Comparison of ENCODE assay signal across 25 cellular contexts in genomic region chr15:69524296-69524695, GRCh38.
DNase-seq lines count a peak whose midpoint lies in the region; ATAC-seq and TF ChIP-seq lines count a peak whose summit lies in the region.
"Had no signal": no experiment of that assay in that cellular context is flagged by ENCODE, and none has a peak within 500 bp of the region (broad histone marks: within the 10 kb centered on the region; RNA-seq: fewer than 3 reads in every experiment).

No MANE protein-coding gene starts in this region.

- intact Hi-C loops in sciatic nerve (cut with DNase I) = loop anchor here (10.0 kb wide), 1 partner anchor 131 kb away; no protein-coding TSS in a partner anchor

- TF ChIP-seq CTCF in LNCaP clone FGC (IDR thresholded peaks at IDR 0.05; ENCODE audit: control insufficient read depth, extremely low read depth, insufficient read depth) = no peak

- H3K27me3 Mint-ChIP-seq in activated T-helper 17 cell treated with anti-CD3 and anti-CD28 coated beads, Interleukin-2, amount 50 U/mL, for 72 hours = peaks cover 7% of the 10 kb centered on the region

- peak overlapping the region; percentile 11 for H3K27ac Mint-ChIP-seq in activated T-helper 17 cell treated with anti-CD3 and anti-CD28 coated beads, Interleukin-2, amount 50 U/mL, for 72 hours
- H3K27ac Mint-ChIP-seq: activated CD4-positive, alpha-beta memory T cell treated with anti-CD3 and anti-CD28 coated beads, Interleukin-2, amount 10 ng/mL, durations not matched to agents 7 days and 5 days; CD8-positive, alpha-beta memory T cell; dendritic cell treated with granulocyte-macrophage colony-stimulating factor and Interleukin-4, amounts not matched to agents 40 ng/mL and 50 ng/mL, for 4 days; mesothelial cell of epicardium had no signal

- no peak overlapping the region for H3K4me3 Mint-ChIP-seq in activated T-helper 17 cell treated with anti-CD3 and anti-CD28 coated beads, Interleukin-2, amount 50 U/mL, for 72 hours
- H3K4me3 Mint-ChIP-seq: activated CD4-positive, alpha-beta memory T cell treated with anti-CD3 and anti-CD28 coated beads, Interleukin-2, amount 10 ng/mL, durations not matched to agents 7 days and 5 days; CD8-positive, alpha-beta memory T cell; dendritic cell treated with granulocyte-macrophage colony-stimulating factor and Interleukin-4, amounts not matched to agents 40 ng/mL and 50 ng/mL, for 4 days; mesothelial cell of epicardium; neural crest cell had no signal

- ATAC-seq in activated T-helper 17 cell treated with anti-CD3 and anti-CD28 coated beads, Interleukin-2, amount 50 U/mL, for 72 hours (replicated peaks) = no peak
- peak; percentile 29 for ATAC-seq in sciatic nerve
- ATAC-seq in GM21737 (IDR thresholded peaks at IDR 0.05; ENCODE audit: unreplicated experiment) = no peak
- ATAC-seq: activated CD4-positive, CD25-positive, alpha-beta regulatory T cell treated with anti-CD3 and anti-CD28 coated beads, Interleukin-2, amount 50 U/mL, for 24 hours; left lung had no signal

- DNase-seq in LNCaP clone FGC (ENCODE audit: low read depth) = peak; percentile 11
- DNase-seq in left kidney (ENCODE audit: low read depth, low spot score) = peak; percentile 72
- DNase-seq in sciatic nerve (ENCODE audit: low spot score) = peak; percentile 35
- DNase-seq in stimulated activated CD4-positive, alpha-beta T cell treated with anti-CD3 and anti-CD28 coated beads, Interleukin-2, amount 100 ng/mL, for 48 hours = no peak
- no peak for DNase-seq in SHP77 (lab: John Stamatoyannopoulos, UW)
- no peak for DNase-seq in inferior parietal cortex (ENCODE audit: extremely low spot score)
- DNase-seq: activated CD4-positive, alpha-beta memory T cell treated with anti-CD3 and anti-CD28 coated beads, Interleukin-2, amount 10 ng/mL, durations not matched to agents 7 days and 5 days; amniotic stem cell; CD8-positive, alpha-beta memory T cell; DMS79; Kasumi-1; left lung; NCI-H1092; NCI-H2081 treated with DMSO at 0.1 percent for 48 hours; NCI-H446 treated with DMSO at 0.1 percent for 48 hours; stimulated activated CD4-positive, alpha-beta T cell treated with anti-CD3 and anti-CD28 coated beads, Interleukin-4, amount 100 ng/mL, for 24 hours; stimulated activated naive CD4-positive, alpha-beta T cell treated with Interleukin-2 at 50 U/mL for 16 hours; T1000 had no signal

- no peak overlapping the region for H3K4me3 ChIP-seq in LNCaP clone FGC (ENCODE audit: low read depth, low read length)
- H3K4me3 ChIP-seq: left lung, prostate gland had no signal

- H3K4me1 Mint-ChIP-seq in activated T-helper 17 cell treated with anti-CD3 and anti-CD28 coated beads, Interleukin-2, amount 50 U/mL, for 72 hours = peaks cover 5% of the 10 kb centered on the region
- H3K4me1 Mint-ChIP-seq: activated CD4-positive, alpha-beta memory T cell treated with anti-CD3 and anti-CD28 coated beads, Interleukin-2, amount 10 ng/mL, durations not matched to agents 7 days and 5 days; CD8-positive, alpha-beta memory T cell had no signal

- no peaks in the 10 kb centered on the region for H3K36me3 Mint-ChIP-seq in activated T-helper 17 cell treated with anti-CD3 and anti-CD28 coated beads, Interleukin-2, amount 50 U/mL, for 72 hours (ENCODE audit: low read depth)
- H3K36me3 Mint-ChIP-seq: CD8-positive, alpha-beta memory T cell; mesothelial cell of epicardium had no signal

- no peaks in the 10 kb centered on the region for H3K9me3 Mint-ChIP-seq in activated T-helper 17 cell treated with anti-CD3 and anti-CD28 coated beads, Interleukin-2, amount 50 U/mL, for 72 hours
- H3K9me3 Mint-ChIP-seq: activated CD4-positive, alpha-beta memory T cell treated with anti-CD3 and anti-CD28 coated beads, Interleukin-2, amount 10 ng/mL, durations not matched to agents 7 days and 5 days; CD8-positive, alpha-beta memory T cell; dendritic cell treated with granulocyte-macrophage colony-stimulating factor and Interleukin-4, amounts not matched to agents 40 ng/mL and 50 ng/mL, for 4 days; mesothelial cell of epicardium; neural crest cell had no signal

Comparison
In these comparisons a context has a peak if more than half of its experiments do, and no peak if none do; other contexts are left out.
1. DNase-seq: peak in LNCaP clone FGC (single experiment), left kidney (single experiment) and sciatic nerve (single experiment); none in stimulated activated CD4-positive, alpha-beta T cell treated with anti-CD3 and anti-CD28 coated beads, Interleukin-2, amount 100 ng/mL, for 48 hours (0 of 2), SHP77 (0 of 2) and inferior parietal cortex (single experiment).